ENCODE assay signal across 20 cellular contexts in the genomic region with DNA sequence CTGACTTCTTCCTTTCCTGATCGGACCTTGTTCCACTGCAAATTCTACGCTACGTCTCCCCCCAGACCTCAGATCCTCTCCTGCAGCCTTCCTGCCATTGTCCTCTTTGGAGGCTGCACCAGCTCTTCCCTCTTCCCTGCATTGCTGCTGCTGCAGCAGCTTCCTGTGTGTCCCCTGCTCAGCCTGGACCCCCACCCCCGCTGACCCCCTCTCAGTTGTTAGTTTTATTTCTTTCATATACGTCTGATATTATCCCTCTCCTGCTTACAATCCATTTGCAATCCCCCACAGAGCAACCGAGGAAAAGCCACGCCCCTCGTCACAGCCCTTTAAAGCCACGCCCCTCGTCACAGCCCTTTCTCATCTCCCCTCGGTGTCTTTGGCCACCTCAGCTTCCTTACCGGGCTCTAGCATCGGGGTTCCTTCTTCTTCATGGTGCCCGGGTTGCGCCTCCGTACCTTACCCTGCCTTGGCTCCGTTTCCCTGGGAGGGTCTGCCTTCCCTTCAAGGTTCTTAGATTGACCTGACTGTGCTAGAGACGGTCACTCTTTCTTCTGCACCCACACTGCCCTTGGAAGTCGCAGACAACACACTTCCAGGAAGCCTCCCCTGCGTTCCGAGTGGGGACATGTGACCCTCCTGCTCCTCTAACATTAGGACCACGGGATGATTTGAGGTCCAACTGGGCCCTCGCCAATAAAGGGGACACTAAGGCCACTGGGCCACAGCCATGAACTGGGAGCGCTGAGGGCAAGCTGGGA. TPM values are rescaled to one million over a fixed set of nuclear protein-coding genes. Genes with fewer than 3 reads are reported as not detected.
"Had no signal": no experiment of that assay in that cellular context is flagged by ENCODE, and none has a peak within 500 bp of the region (broad histone marks: within the 10 kb centered on the region; RNA-seq: fewer than 3 reads in every experiment).

No MANE protein-coding gene starts in this region.

- DNase-seq: activated CD4-positive, alpha-beta memory T cell treated with anti-CD3 and anti-CD28 coated beads for 36 hours; activated T-cell treated with anti-CD3 and anti-CD28 coated beads, Interleukin-2, amount 50 U/mL, for 4 hours; amygdala; cerebellar nuclear complex; dermis blood vessel endothelial cell; foreskin fibroblast; islet precursor cell; stimulated activated CD4-positive, alpha-beta T cell treated with anti-CD3 and anti-CD28 coated beads, Interleukin-2, amount 100 ng/mL, for 24 hours; stimulated activated naive CD4-positive, alpha-beta T cell; substantia nigra; T-helper 9 cell; trophoblast cell had no signal

- H3K27ac ChIP-seq: esophagus muscularis mucosa, neutrophil had no signal

- H3K4me3 ChIP-seq: esophagus muscularis mucosa had no signal

- H3K36me3 ChIP-seq: esophagus muscularis mucosa, neutrophil had no signal

- ATAC-seq: activated T-cell treated with anti-CD3 and anti-CD28 coated beads, Interleukin-2, amount 50 U/mL, for 4 hours; sciatic nerve had no signal

- H3K36me3 Mint-ChIP-seq: activated CD4-positive, alpha-beta memory T cell treated with anti-CD3 and anti-CD28 coated beads for 36 hours; brain had no signal

- H3K9me3 ChIP-seq: neutrophil had no signal

- H3K4me3 Mint-ChIP-seq: activated CD4-positive, alpha-beta memory T cell treated with anti-CD3 and anti-CD28 coated beads for 36 hours; activated T-cell treated with anti-CD3 and anti-CD28 coated beads, Interleukin-2, amount 50 U/mL, for 4 hours; brain had no signal

- FAIRE-seq: endometrium had no signal

- H3K27ac Mint-ChIP-seq: activated CD4-positive, alpha-beta memory T cell treated with anti-CD3 and anti-CD28 coated beads for 36 hours; progenitor cell of endocrine pancreas had no signal

RNA-seq across cellular contexts. Expression of a gene that starts 4.8 kb away (rescaled TPM):
- total RNA-seq: activated CD4-positive, alpha-beta memory T cell treated with anti-CD3 and anti-CD28 coated beads for 36 hours; activated T-cell treated with anti-CD3 and anti-CD28 coated beads, Interleukin-2, amount 50 U/mL, for 4 hours; dermis blood vessel endothelial cell; esophagus muscularis mucosa; liver; mesenteric fat pad; progenitor cell of endocrine pancreas; sciatic nerve had no signal
- polyA plus RNA-seq: liver had no signal

RNA-seq across cellular contexts. Expression of a gene that starts 18.4 kb away (rescaled TPM):
- total RNA-seq: activated CD4-positive, alpha-beta memory T cell treated with anti-CD3 and anti-CD28 coated beads for 36 hours; activated T-cell treated with anti-CD3 and anti-CD28 coated beads, Interleukin-2, amount 50 U/mL, for 4 hours; dermis blood vessel endothelial cell; mesenteric fat pad; progenitor cell of endocrine pancreas; sciatic nerve had no signal
- polyA plus RNA-seq: liver had no signal
